8 cellular contexts compared by ENCODE assay signal in the genomic region with DNA sequence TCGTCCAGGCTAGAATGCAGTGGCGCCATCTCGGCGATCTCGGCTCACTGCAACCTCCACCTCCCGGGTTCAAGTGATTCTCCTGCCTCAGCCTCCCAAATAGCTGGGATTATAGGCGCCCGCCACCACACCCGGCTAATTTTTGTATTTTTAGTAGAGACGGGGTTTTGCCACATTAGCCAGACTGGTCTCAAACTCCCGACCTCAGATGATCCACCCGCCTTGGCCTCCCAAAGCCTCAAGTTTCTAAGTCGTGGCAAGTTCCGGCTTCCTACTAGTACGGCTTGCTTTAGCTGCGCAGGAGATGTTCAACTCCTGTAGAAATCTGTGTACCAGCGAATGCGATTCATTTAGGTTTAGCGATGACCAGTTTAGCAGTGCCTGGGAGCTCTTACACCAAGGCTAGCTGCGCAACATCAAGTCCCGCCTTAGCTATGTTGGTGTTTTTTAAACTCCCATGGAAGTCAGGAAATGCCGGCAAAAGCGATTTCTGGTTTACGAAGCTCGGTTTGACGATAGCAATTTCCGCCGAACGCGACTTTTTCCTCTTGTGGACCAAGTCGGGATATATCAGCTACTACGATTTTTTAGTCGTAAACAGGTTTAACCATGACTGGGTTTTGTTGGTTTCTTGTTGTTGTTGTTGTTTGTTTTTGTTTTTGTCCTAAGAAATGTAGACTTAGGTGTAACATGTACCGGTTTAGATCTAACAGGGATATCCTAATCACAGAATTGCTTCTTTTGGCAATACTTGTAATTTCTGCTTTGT. TPM values are rescaled to one million over a fixed set of nuclear protein-coding genes. Genes with fewer than 3 reads are reported as not detected.
DNase-seq lines count a peak whose midpoint lies in the region; ATAC-seq and TF ChIP-seq lines count a peak whose summit lies in the region.

No MANE protein-coding gene starts in this region.

- H3K27me3 ChIP-seq in BJ (ENCODE audit: control insufficient read depth, insufficient read depth, low read length): no peaks in the 10 kb centered on the region
- no peaks in the 10 kb centered on the region for H3K27me3 ChIP-seq in HCT116 (ENCODE audit: insufficient read depth, low read length)

- no peaks in the 10 kb centered on the region for H3K9me3 ChIP-seq in HCT116 (ENCODE audit: control insufficient read depth in 1 of 2, insufficient read depth in 1 of 2, low read depth in 1 of 2, low read length in 2 of 2)
- no peaks in the 10 kb centered on the region for H3K9me3 ChIP-seq in T-helper 17 cell (ENCODE audit: control insufficient read depth, low read length, poor library complexity, severe bottlenecking)

- peaks cover 32% of the 10 kb centered on the region for H3K4me1 Mint-ChIP-seq in T-helper 17 cell

- H4K20me1 ChIP-seq in HCT116 (ENCODE audit: insufficient read depth): no peaks in the 10 kb centered on the region

- H2AFZ ChIP-seq in HCT116 (ENCODE audit: low read depth, low read length, poor library complexity, severe bottlenecking): peak overlapping the region; percentile 99

- H3K4me2 ChIP-seq in HCT116 (ENCODE audit: low read length): peak overlapping the region; percentile 96

- POLR2A ChIA-PET in BJ (lab: Charles Lee) (no interaction called here), HCT116 (lab: Charles Lee) (interaction anchor here (1.6 kb wide), 1 partner anchor 26 kb away, joined by 9 read pairs; no protein-coding TSS in a partner anchor)

- peak overlapping the region; percentile 36 for H3K4me3 ChIP-seq in BJ (ENCODE audit: low read depth, low read length)
- peak overlapping the region; percentile 57 to 77 for H3K4me3 ChIP-seq in HCT116 (replicated peaks in 1 of 2; ENCODE audit: low read depth in 1 of 2, low read length in 2 of 2)

- H3K9me2 ChIP-seq in HCT116 (ENCODE audit: insufficient read depth): no peaks in the 10 kb centered on the region

- no peak for TF ChIP-seq RAD21 in HCT116 (IDR thresholded peaks at IDR 0.05; ENCODE audit: low read depth)

- BruUV-seq in HCT116 (replicated peaks; lab: Mats Ljungman, UMichigan): TSS peak; percentile 60

- TF ChIP-seq CTCF in BJ (IDR thresholded peaks at IDR 0.05; ENCODE audit: insufficient read depth, low read depth, low read length): no peak; the same call in 1 of the 2 replicates
- TF ChIP-seq CTCF in HCT116 (IDR thresholded peaks at IDR 0.05 in 2 of 3, conservative IDR thresholded peaks at IDR 0.05 in 1 of 3; ENCODE audit: borderline replicate concordance in 1 of 3, insufficient read depth in 1 of 3, low read depth in 2 of 3, low read length in 2 of 3): no peak

- no peaks in the 10 kb centered on the region for H3K27me3 Mint-ChIP-seq in T-helper 17 cell

- TF ChIP-seq POLR2A in HCT116 (IDR thresholded peaks at IDR 0.05; ENCODE audit: borderline replicate concordance, extremely low read depth, insufficient read depth, insufficient read length): no peak

- no peak for ATAC-seq in HCT116
- peak; percentile 35 for ATAC-seq in T-helper 17 cell

- peak overlapping the region; percentile 100 for H3K27ac Mint-ChIP-seq in T-helper 17 cell

- CTCF ChIA-PET in BJ (lab: Yijun Ruan, JAX): interaction anchor here (0.6 to 3.3 kb wide), 15 partner anchors 10 to 318 kb away, joined by 3 to 12 read pairs (median 6); no protein-coding TSS in a partner anchor
- CTCF ChIA-PET in HCT116 (lab: Charles Lee): interaction anchor here (1.0 to 1.7 kb wide), 5 partner anchors 26 to 85 kb away, joined by 3 to 13 read pairs (median 6); partner anchors contain the start of gene ANXA2R

- DNase-seq in BJ (ENCODE audit: low read depth) (no peak), HCT116 (ENCODE audit: low read depth, low spot score) (no peak), T-helper 17 cell (peak in 2 of 3 donors; percentile 54 to 56), caudate nucleus (lab: John Stamatoyannopoulos, UW) (peak in 1 of 61 donors; percentile 2), medulla oblongata (ENCODE audit: extremely low spot score) (peak; percentile 30), substantia nigra (lab: John Stamatoyannopoulos, UW) (no peak), COLO668 (lab: John Stamatoyannopoulos, UW; ENCODE audit: unreplicated experiment) (no peak), cerebellar nuclear complex (lab: John Stamatoyannopoulos, UW) (no peak)

- peak overlapping the region; percentile 95 for H3K4me3 Mint-ChIP-seq in T-helper 17 cell

- RAD21 ChIA-PET in HCT116 (lab: Charles Lee; ENCODE audit: low non-redundant PET in 1 of 2, low total read pairs in 2 of 2, uncharacterized antibody in 2 of 2, unreplicated experiment in 2 of 2): no interaction called here

- H3K27ac ChIP-seq in HCT116 (ENCODE audit: low read depth, low read length): no peak overlapping the region
- peak overlapping the region; percentile 73 for H3K27ac ChIP-seq in caudate nucleus (ENCODE audit: low read depth, low read length)
- peak overlapping the region; percentile 69 for H3K27ac ChIP-seq in substantia nigra (ENCODE audit: low read depth, low read length, poor library complexity, severe bottlenecking)

- no peak overlapping the region for H3K9ac ChIP-seq in HCT116 (ENCODE audit: low read length)

- peaks cover 9 to 35% of the 10 kb centered on the region in 2 experiments; a peak in 3 of 4 replicates for H3K4me1 ChIP-seq in HCT116 (ENCODE audit: control insufficient read depth in 1 of 2, insufficient read depth in 2 of 2, low read length in 2 of 2)

- no peaks in the 10 kb centered on the region for H3K79me2 ChIP-seq in HCT116 (ENCODE audit: insufficient read depth, low read length)

- H3K36me3 ChIP-seq in BJ (ENCODE audit: control insufficient read depth, insufficient read depth, low read length) (no peaks in the 10 kb centered on the region), HCT116 (ENCODE audit: control insufficient read depth in 1 of 2, insufficient read depth in 2 of 2, low read length in 2 of 2) (no peaks in the 10 kb centered on the region)

- intact Hi-C loops in HCT116 (cut with micrococcal nuclease): loop anchor here (1.0 to 5.0 kb wide), 4 partner anchors 15 to 129 kb away; partner anchors contain the start of gene ZNF131

- peaks cover 2% of the 10 kb centered on the region for H3K36me3 Mint-ChIP-seq in T-helper 17 cell (ENCODE audit: low read depth)

TF ChIP-seq in HCT116, 20 proteins besides CTCF, POLR2A, EP300 and RAD21:
- TF ChIP-seq TCF7L2 (IDR thresholded peaks at IDR 0.05; ENCODE audit: borderline replicate concordance, extremely low read depth, insufficient read depth, insufficient read length) (no peak), YY1 (IDR thresholded peaks at IDR 0.05; ENCODE audit: extremely low read depth, insufficient replicate concordance, low read depth, low read length) (no peak), CEBPB (IDR thresholded peaks at IDR 0.05; ENCODE audit: low read depth) (no peak), EZH2phosphoT487 (IDR thresholded peaks at IDR 0.05; ENCODE audit: borderline replicate concordance) (no peak), EZH2 (IDR thresholded peaks at IDR 0.05) (no peak), SIN3A (IDR thresholded peaks at IDR 0.05; ENCODE audit: low read depth) (no peak), FOSL1 (IDR thresholded peaks at IDR 0.05; ENCODE audit: low read depth) (no peak)
- TF ChIP-seq, protein P1, sequence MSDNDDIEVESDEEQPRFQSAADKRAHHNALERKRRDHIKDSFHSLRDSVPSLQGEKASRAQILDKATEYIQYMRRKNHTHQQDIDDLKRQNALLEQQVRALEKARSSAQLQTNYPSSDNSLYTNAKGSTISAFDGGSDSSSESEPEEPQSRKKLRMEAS (IDR thresholded peaks at IDR 0.05): no peak
- TF ChIP-seq, protein P2, sequence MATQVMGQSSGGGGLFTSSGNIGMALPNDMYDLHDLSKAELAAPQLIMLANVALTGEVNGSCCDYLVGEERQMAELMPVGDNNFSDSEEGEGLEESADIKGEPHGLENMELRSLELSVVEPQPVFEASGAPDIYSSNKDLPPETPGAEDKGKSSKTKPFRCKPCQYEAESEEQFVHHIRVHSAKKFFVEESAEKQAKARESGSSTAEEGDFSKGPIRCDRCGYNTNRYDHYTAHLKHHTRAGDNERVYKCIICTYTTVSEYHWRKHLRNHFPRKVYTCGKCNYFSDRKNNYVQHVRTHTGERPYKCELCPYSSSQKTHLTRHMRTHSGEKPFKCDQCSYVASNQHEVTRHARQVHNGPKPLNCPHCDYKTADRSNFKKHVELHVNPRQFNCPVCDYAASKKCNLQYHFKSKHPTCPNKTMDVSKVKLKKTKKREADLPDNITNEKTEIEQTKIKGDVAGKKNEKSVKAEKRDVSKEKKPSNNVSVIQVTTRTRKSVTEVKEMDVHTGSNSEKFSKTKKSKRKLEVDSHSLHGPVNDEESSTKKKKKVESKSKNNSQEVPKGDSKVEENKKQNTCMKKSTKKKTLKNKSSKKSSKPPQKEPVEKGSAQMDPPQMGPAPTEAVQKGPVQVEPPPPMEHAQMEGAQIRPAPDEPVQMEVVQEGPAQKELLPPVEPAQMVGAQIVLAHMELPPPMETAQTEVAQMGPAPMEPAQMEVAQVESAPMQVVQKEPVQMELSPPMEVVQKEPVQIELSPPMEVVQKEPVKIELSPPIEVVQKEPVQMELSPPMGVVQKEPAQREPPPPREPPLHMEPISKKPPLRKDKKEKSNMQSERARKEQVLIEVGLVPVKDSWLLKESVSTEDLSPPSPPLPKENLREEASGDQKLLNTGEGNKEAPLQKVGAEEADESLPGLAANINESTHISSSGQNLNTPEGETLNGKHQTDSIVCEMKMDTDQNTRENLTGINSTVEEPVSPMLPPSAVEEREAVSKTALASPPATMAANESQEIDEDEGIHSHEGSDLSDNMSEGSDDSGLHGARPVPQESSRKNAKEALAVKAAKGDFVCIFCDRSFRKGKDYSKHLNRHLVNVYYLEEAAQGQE (IDR thresholded peaks at IDR 0.05; ENCODE audit: low read depth): no peak
- TF ChIP-seq, protein P3, sequence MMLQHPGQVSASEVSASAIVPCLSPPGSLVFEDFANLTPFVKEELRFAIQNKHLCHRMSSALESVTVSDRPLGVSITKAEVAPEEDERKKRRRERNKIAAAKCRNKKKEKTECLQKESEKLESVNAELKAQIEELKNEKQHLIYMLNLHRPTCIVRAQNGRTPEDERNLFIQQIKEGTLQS (IDR thresholded peaks at IDR 0.05): no peak

RNA-seq across cellular contexts. Expression of gene ANXA2R, which starts 46.4 kb away (rescaled TPM):
- polyA plus RNA-seq in BJ (2011; rRNA removed): 0.53 and 0.74 TPM in 2 replicates
- polyA minus RNA-seq in BJ (2011; rRNA and poly(A)+ RNA removed): 2.4 and 3.0 TPM in 2 replicates
- 0.37 TPM for total RNA-seq in HCT116 (2021; ENCODE audit: unreplicated experiment)
- polyA plus RNA-seq in HCT116 (2012): 0.30 and 0.34 TPM in 2 replicates
- 10 to 100 TPM; 33.0 to 44.0 TPM for total RNA-seq in T-helper 17 cell

Comparison
In these comparisons a context has a peak if more than half of its experiments do, and no peak if none do; other contexts are left out.
1. DNase-seq: peak in T-helper 17 cell (2 of 3) and medulla oblongata (single experiment); none in BJ (single experiment), HCT116 (single experiment), substantia nigra (0 of 49), COLO668 (single experiment) and cerebellar nuclear complex (0 of 2).
2. RNA of gene ANXA2R, which starts 46.4 kb away (total RNA-seq): 33.0 to 44.0 TPM in T-helper 17 cell; 0.37 TPM in HCT116 (single experiment); every median in the first group is over 10 times any median in the second.